ENCODE assay signal across 3 cellular contexts in the genomic region with DNA sequence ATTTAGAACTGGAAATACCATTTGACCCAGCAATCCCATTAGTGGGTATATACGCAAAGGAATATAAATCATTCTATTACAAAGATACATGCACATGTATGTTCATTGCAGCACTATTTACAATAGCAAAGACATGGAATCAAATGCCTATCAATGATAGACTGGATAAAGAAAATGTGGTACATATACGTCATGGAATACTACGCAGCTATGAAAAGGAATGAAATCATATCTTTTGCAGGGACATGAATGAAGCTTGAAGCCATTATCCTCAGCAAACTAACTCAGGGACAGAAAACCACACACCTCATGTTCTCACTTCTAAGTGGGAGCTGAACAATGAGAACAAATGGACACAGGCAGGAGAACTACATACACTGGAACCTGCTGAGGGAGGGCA.
A peak's percentile ranks its signal among the peaks of the same experiment; 100 is the strongest.
DNase-seq lines count a peak whose midpoint lies in the region; ATAC-seq and TF ChIP-seq lines count a peak whose summit lies in the region.
"Not testable (repeated sequence)": the region's sequence is repeated elsewhere in the genome, so short reads cannot be mapped to it uniquely, and the experiment has no call there.

No MANE protein-coding gene starts in this region.

- H3K9me3 ChIP-seq in HEK293 (ENCODE audit: control insufficient read depth, insufficient read depth, low read depth, low read length): not testable (repeated sequence)

- POLR2A ChIA-PET in HEK293 (lab: Yijun Ruan, JAX); WTC11 (lab: Charles Lee): not testable (repeated sequence)

- H3K27me3 Mint-ChIP-seq in WTC11 (ENCODE audit: low read depth): not testable (repeated sequence)

- H3K4me3 ChIP-seq in HEK293 (ENCODE audit: low read depth, low read length): not testable (repeated sequence)

- CTCF ChIA-PET in HEK293 (lab: Yijun Ruan, JAX): interaction anchor here (0.7 kb wide), 1 partner anchor 109 kb away, joined by 4 read pairs; no protein-coding TSS in a partner anchor
- CTCF ChIA-PET in WTC11 (lab: Charles Lee): not testable (repeated sequence)

- TF ChIP-seq CTCF in HEK293 (tag by site-specific recombination; IDR thresholded peaks at IDR 0.05); WTC11 (IDR thresholded peaks at IDR 0.05): not testable (repeated sequence)

- not testable (repeated sequence) for H3K36me3 ChIP-seq in HEK293 (ENCODE audit: control insufficient read depth in 2 of 2, insufficient read depth in 1 of 2, low read length in 2 of 2)

- not testable (repeated sequence) for DNase-seq in WTC11 (ENCODE audit: low spot score)

- not testable (repeated sequence) for H3K27ac ChIP-seq in HEK293 (ENCODE audit: extremely low read depth, low read depth, low read length)

- ATAC-seq in SK-N-SH treated with all-trans-retinoic acid at 6 μM for 48 hours, WTC11: not testable (repeated sequence)

- H3K4me1 ChIP-seq in HEK293 (ENCODE audit: control insufficient read depth, insufficient read depth, low read length): not testable (repeated sequence)

- H3K4me1 Mint-ChIP-seq in WTC11: not testable (repeated sequence)

- H3K27ac Mint-ChIP-seq in WTC11: not testable (repeated sequence)

- not testable (repeated sequence) for H3K4me3 Mint-ChIP-seq in WTC11

- H3K36me3 Mint-ChIP-seq in WTC11: not testable (repeated sequence)

- peaks cover 36% of the 10 kb centered on the region for H3K9me3 Mint-ChIP-seq in WTC11

TF ChIP-seq in HEK293, 187 proteins besides CTCF, POLR2A, EP300 and RAD21:
- 0 out of 2 replicates have a peak, but pooled peaks have one; percentile 16 for TF ChIP-seq ZNF146 (tag by site-specific recombination; IDR thresholded peaks at IDR 0.05)

TF ChIP-seq in SK-N-SH treated with all-trans-retinoic acid at 6 μM for 48 hours, 23 proteins besides CTCF, POLR2A, EP300 and RAD21:
- TF ChIP-seq ZNF8 (CRISPR knock-in tag; IDR thresholded peaks at IDR 0.05): peak; percentile 73

TF ChIP-seq in WTC11, 78 proteins besides CTCF, POLR2A, EP300 and RAD21:
- peak; percentile 58 for TF ChIP-seq GTF2I (CRISPR knock-in tag; conservative IDR thresholded peaks at IDR 0.05)
